In the genomic region with DNA sequence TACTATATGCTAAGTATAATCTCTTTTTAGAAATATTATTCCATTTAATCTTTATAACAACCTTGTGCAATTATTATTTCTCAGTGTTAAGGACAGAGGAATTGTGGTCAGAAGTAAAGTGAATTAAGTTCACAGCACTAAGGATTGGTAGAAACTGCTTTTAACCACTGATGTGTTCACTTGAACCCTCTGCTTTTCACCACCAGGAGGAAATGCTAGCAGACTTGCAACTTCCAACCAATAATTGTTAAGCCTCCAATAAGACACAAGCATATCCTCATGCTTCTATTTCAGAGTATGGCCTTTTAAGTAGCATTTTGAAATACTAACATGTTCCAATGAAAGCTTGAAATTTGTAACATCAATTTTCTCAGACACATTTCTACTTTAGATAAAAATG, we compare ENCODE assay signal across 13 cellular contexts.
"Had no signal": no experiment of that assay in that cellular context is flagged by ENCODE, and none has a peak within 500 bp of the region (broad histone marks: within the 10 kb centered on the region; RNA-seq: fewer than 3 reads in every experiment).

No MANE protein-coding gene starts in this region.

- H3K4me1 Mint-ChIP-seq: memory B cell; stimulated activated naive CD8-positive, alpha-beta T cell treated with anti-CD3 and anti-CD28 coated beads, Interleukin-15, amount 100 ng/mL, for 72 hours had no signal

- H3K36me3 Mint-ChIP-seq: activated CD4-positive, alpha-beta memory T cell treated with anti-CD3 and anti-CD28 coated beads for 36 hours; memory B cell had no signal

- H3K4me3 Mint-ChIP-seq: activated CD4-positive, alpha-beta memory T cell treated with anti-CD3 and anti-CD28 coated beads for 36 hours; memory B cell; stimulated activated naive CD8-positive, alpha-beta T cell treated with anti-CD3 and anti-CD28 coated beads, Interleukin-15, amount 100 ng/mL, for 72 hours had no signal

- H3K4me3 ChIP-seq: ascending aorta, cardiac muscle cell, heart right ventricle, left ventricle myocardium inferior, testis had no signal

- ATAC-seq: heart right ventricle; stimulated activated naive CD8-positive, alpha-beta T cell treated with anti-CD3 and anti-CD28 coated beads, Interleukin-15, amount 100 ng/mL, for 72 hours had no signal

- DNase-seq: activated CD4-positive, alpha-beta memory T cell treated with anti-CD3 and anti-CD28 coated beads for 36 hours; activated gamma-delta T cell treated with Interleukin-2 at 50 U/mL for 16 hours; activated T-cell treated with anti-CD3 and anti-CD28 coated beads, Interleukin-2, amount 50 U/mL, for 48 hours; heart right ventricle; kidney; left ventricle myocardium inferior; retina; stimulated activated CD4-positive, alpha-beta T cell treated with anti-CD3 and anti-CD28 coated beads, Interleukin-4, amount 100 ng/mL, for 24 hours; stimulated activated naive CD8-positive, alpha-beta T cell treated with anti-CD3 and anti-CD28 coated beads, Interleukin-15, amount 100 ng/mL, for 72 hours; testis had no signal

- H3K27ac Mint-ChIP-seq: activated CD4-positive, alpha-beta memory T cell treated with anti-CD3 and anti-CD28 coated beads for 36 hours; memory B cell; stimulated activated naive CD8-positive, alpha-beta T cell treated with anti-CD3 and anti-CD28 coated beads, Interleukin-15, amount 100 ng/mL, for 72 hours had no signal

- H3K27me3 Mint-ChIP-seq: activated CD4-positive, alpha-beta memory T cell treated with anti-CD3 and anti-CD28 coated beads for 36 hours; memory B cell; stimulated activated naive CD8-positive, alpha-beta T cell treated with anti-CD3 and anti-CD28 coated beads, Interleukin-15, amount 100 ng/mL, for 72 hours had no signal
